Comparison of ENCODE assay signal across 9 cellular contexts in genomic region chr11:107916671-107917241, GRCh38. TPM values are rescaled to one million over a fixed set of nuclear protein-coding genes. Genes with fewer than 3 reads are reported as not detected.
DNase-seq lines count a peak whose midpoint lies in the region; ATAC-seq, FAIRE-seq and TF ChIP-seq lines count a peak whose summit lies in the region.
"Had no signal": no experiment of that assay in that cellular context is flagged by ENCODE, and none has a peak within 500 bp of the region (broad histone marks: within the 10 kb centered on the region; RNA-seq: fewer than 3 reads in every experiment).

No MANE protein-coding gene starts in this region.

- DNase-seq in 8988T = peak; percentile 60
- peak; percentile 34 for DNase-seq in ELR (ENCODE audit: low read depth)
- DNase-seq in activated CD4-positive, alpha-beta T cell treated with anti-CD3 and anti-CD28 coated beads for 48 hours = peak; percentile 46
- peak; percentile 12 for DNase-seq in glomerular endothelial cell (ENCODE audit: extremely low read depth, low read depth, low spot score)
- DNase-seq in transverse colon = peak; percentile 28
- no peak for DNase-seq in small intestine

- ATAC-seq in HG02678 (IDR thresholded peaks at IDR 0.05; ENCODE audit: unreplicated experiment) = no peak

- H3K4me1 ChIP-seq in transverse colon (no peaks in the 10 kb centered on the region), small intestine (ENCODE audit: control insufficient read depth in 2 of 2, insufficient read depth in 1 of 2, low read depth in 1 of 2, low read length in 1 of 2) (no peaks in the 10 kb centered on the region)

- H3K27ac ChIP-seq in transverse colon (no peak overlapping the region), small intestine (ENCODE audit: low read depth in 1 of 2, low read length in 1 of 2) (no peak overlapping the region)

- no peak for FAIRE-seq in small intestine (lab: Jason Lieb, UNC)
- FAIRE-seq: H1 had no signal

- no peaks in the 10 kb centered on the region for H3K9me3 ChIP-seq in transverse colon
- H3K9me3 ChIP-seq in small intestine (ENCODE audit: control insufficient read depth, low read depth) = no peaks in the 10 kb centered on the region

- H3K27me3 ChIP-seq in transverse colon (no peaks in the 10 kb centered on the region), small intestine (ENCODE audit: control insufficient read depth in 2 of 2, insufficient read depth in 2 of 2, low read length in 2 of 2) (peaks cover 0 to 2% of the 10 kb centered on the region in 2 donors)

- in situ Hi-C loops in transverse colon (cut with MboI; ENCODE audit: low pct_ligation_motif_present in 1 of 4, low pct_unique_long_range_greater_than_20kb in 1 of 4, low sequenced_read_pairs in 3 of 4) = no loop called here

- H3K4me3 ChIP-seq in transverse colon (no peak overlapping the region), small intestine (ENCODE audit: low read depth in 1 of 2, low read length in 2 of 2) (no peak overlapping the region)

- H3K36me3 ChIP-seq in transverse colon = no peaks in the 10 kb centered on the region
- H3K36me3 ChIP-seq in small intestine (ENCODE audit: control insufficient read depth in 2 of 2, insufficient read depth in 2 of 2, low read length in 2 of 2) = no peaks in the 10 kb centered on the region

- peak; percentile 53 for TF ChIP-seq CTCF in LNCAP (IDR thresholded peaks at IDR 0.05)
- peak in 3 of 5 experiments; percentile 35 to 46 (median 44) for TF ChIP-seq CTCF in transverse colon (IDR thresholded peaks at IDR 0.05)

- no peak for TF ChIP-seq EP300 in transverse colon (IDR thresholded peaks at IDR 0.05; ENCODE audit: low read depth)

- WGBS in transverse colon (ENCODE audit: low coverage in 1 of 2), 2 donors = 0 to 34% methylated on average over 1 to 13 of the region's 13 CpGs
- 34 to 55% (median 37%) methylated on average over 10 to 13 of the region's 13 CpGs for WGBS in small intestine, 3 donors

- intact Hi-C loops in transverse colon (cut with DNase I; ENCODE audit: low total_unique reads) = no loop called here

- TF ChIP-seq POLR2A in transverse colon (IDR thresholded peaks at IDR 0.05) = no peak

RNA-seq across cellular contexts. Expression of gene RAB39A, which starts 11.5 kb away (rescaled TPM):
- total RNA-seq in glomerular endothelial cell (not detected in 2 replicates), transverse colon (under 1 TPM in 1 of 4 donors, not detected in 3; 0.68 TPM)
- under 1 TPM in 2 of 3 donors, not detected in 1; 0.27 to 0.58 TPM for polyA plus RNA-seq in small intestine

RNA-seq across cellular contexts. Expression of gene SLC35F2, which starts 58.2 kb away (rescaled TPM):
- total RNA-seq in glomerular endothelial cell (34.1 and 47.1 TPM in 2 replicates), transverse colon (10 to 100 TPM in 3 of 4 donors, 1 to 10 TPM in 1; 2.2 to 29.2 (median 18.8) TPM)
- polyA plus RNA-seq in small intestine = 10 to 100 TPM; 10.3 to 21.5 (median 14.5) TPM
